Comparison of ENCODE assay signal across 8 cellular contexts in the genomic region with DNA sequence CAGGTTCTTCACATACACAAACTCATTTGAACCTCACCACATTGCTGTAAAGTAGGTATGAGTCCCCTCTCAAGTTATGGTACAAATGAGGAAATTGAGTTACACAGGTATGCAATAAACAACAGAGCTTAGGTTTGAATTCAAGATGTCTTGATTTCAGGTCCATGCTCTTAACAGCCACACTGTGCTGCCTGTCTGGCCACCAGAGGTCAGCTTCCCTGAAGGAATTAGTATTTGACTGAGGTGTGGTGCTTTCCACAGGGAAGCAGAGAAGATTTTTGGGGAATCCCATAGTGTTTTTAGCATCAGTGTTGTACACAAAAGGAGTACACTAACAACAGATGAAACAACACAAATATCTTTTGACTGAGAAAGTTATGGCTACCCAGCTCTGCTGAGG.
DNase-seq lines count a peak whose midpoint lies in the region; ATAC-seq, FAIRE-seq and TF ChIP-seq lines count a peak whose summit lies in the region.

No MANE protein-coding gene starts in this region.

- no peak overlapping the region for H3K4me3 ChIP-seq in A549
- no peak overlapping the region for H3K4me3 ChIP-seq in thyroid gland (replicated peaks in 1 of 3)

- intact Hi-C loops in thyroid gland (cut with DNase I): no loop called here

- no peaks in the 10 kb centered on the region for H3K9me3 ChIP-seq in A549
- H3K9me3 ChIP-seq in thyroid gland: no peaks in the 10 kb centered on the region

- ATAC-seq in A549: peak; percentile 68 to 76; a peak in 5 of 6 replicates
- ATAC-seq in GM18498 (IDR thresholded peaks at IDR 0.05; ENCODE audit: unreplicated experiment): peak; percentile 69

- DNase-seq in A549 (ENCODE audit: low read depth in 1 of 2, low spot score in 1 of 2): peak in 1 of 2 experiments; percentile 42
- no peak for DNase-seq in HTR-8/SVneo (ENCODE audit: insufficient read length, low spot score)
- peak; percentile 48 for DNase-seq in amniotic epithelial cell (ENCODE audit: low read depth)
- DNase-seq in islet precursor cell: peak; percentile 65
- DNase-seq in thyroid gland: peak; percentile 4 to 9
- DNase-seq in NCI-H2029 treated with DMSO at 0.1 percent for 48 hours (lab: John Stamatoyannopoulos, UW): no peak
- no peak for DNase-seq in NCI-H2029 (lab: John Stamatoyannopoulos, UW)

- FAIRE-seq in A549 (lab: Jason Lieb, UNC) (no peak), HTR-8/SVneo (lab: Jason Lieb, UNC) (peak; percentile 67)

- no peak overlapping the region for H3K4me2 ChIP-seq in A549

- TF ChIP-seq EP300 in A549 (IDR thresholded peaks at IDR 0.05): no peak

- POLR2A ChIA-PET in A549 (lab: Yijun Ruan, JAX): no interaction called here

- TF ChIP-seq RAD21 in A549 (conservative IDR thresholded peaks at IDR 0.05 in 1 of 2, IDR thresholded peaks at IDR 0.05 in 1 of 2): peak; percentile 28 to 41; a peak in 3 of 5 replicates

- CTCF ChIA-PET in A549 (lab: Yijun Ruan, JAX): interaction anchor here (1.3 to 1.7 kb wide), 5 partner anchors 11 to 226 kb away, joined by 3 to 6 read pairs (median 5); no protein-coding TSS in a partner anchor

- no peak for TF ChIP-seq POLR2A in A549 (IDR thresholded peaks at IDR 0.05; ENCODE audit: low read length)
- TF ChIP-seq POLR2A in thyroid gland (IDR thresholded peaks at IDR 0.05): no peak

- no peak overlapping the region for H3K27ac ChIP-seq in A549
- H3K27ac ChIP-seq in thyroid gland: no peak overlapping the region

- H3K4me1 ChIP-seq in A549 (no peaks in the 10 kb centered on the region), thyroid gland (peaks cover 0 to 8% of the 10 kb centered on the region in 2 donors)

- no peaks in the 10 kb centered on the region for H3K27me3 ChIP-seq in thyroid gland

- peak; percentile 27; the same call in 1 of the 3 replicates for TF ChIP-seq CTCF in A549 (IDR thresholded peaks at IDR 0.05)
- peak in 5 of 6 experiments; percentile 5 to 37 (median 21) for TF ChIP-seq CTCF in thyroid gland (IDR thresholded peaks at IDR 0.05)

- H3K36me3 ChIP-seq in thyroid gland: no peaks in the 10 kb centered on the region

TF ChIP-seq in A549, 52 proteins besides CTCF, POLR2A, EP300 and RAD21:
- no peak for TF ChIP-seq NR3C1 (IDR thresholded peaks at IDR 0.05)
- TF ChIP-seq FOXS1 (CRISPR knock-in tag; IDR thresholded peaks at IDR 0.05): no peak
- TF ChIP-seq SMC3 (IDR thresholded peaks at IDR 0.05): peak; percentile 36; the same call in 1 of the 3 replicates
TF ChIP-seq in A549: peak in this region for 1.

Comparison
In these comparisons a context has a peak if more than half of its experiments do, and no peak if none do; other contexts are left out.
1. DNase-seq: peak in amniotic epithelial cell (single experiment), islet precursor cell (single experiment) and thyroid gland (2 of 2); none in HTR-8/SVneo (single experiment), NCI-H2029 treated with DMSO at 0.1 percent for 48 hours (single experiment) and NCI-H2029 (single experiment).